Comparison of ENCODE assay signal across 8 cellular contexts in the genomic region with DNA sequence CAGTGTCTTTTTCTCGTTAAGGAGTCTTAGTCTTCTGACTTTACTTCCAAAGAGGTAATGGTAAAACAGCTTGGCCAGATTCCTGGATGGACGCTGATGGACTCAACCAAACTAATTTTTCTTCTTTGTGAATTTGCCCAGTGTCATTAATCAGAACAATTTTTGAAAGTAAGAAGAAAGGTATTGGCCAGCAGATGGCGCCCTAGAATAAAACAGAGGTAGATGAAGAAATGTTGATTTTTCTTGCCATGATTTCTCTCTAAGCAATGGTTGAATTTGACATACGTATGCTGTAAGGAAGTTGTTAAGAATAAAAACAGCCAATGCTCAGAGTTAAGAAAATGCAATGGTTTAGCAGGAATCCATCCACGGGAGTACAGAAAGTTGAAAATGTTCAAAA.
A peak's percentile ranks its signal among the peaks of the same experiment; 100 is the strongest.
DNase-seq lines count a peak whose midpoint lies in the region; ATAC-seq, FAIRE-seq and TF ChIP-seq lines count a peak whose summit lies in the region.

No MANE protein-coding gene starts in this region.

- H3K27ac Mint-ChIP-seq in activated CD8-positive, alpha-beta T cell treated with anti-CD3 and anti-CD28 coated beads for 36 hours: no peak overlapping the region
- H3K27ac Mint-ChIP-seq in progenitor cell of endocrine pancreas: no peak overlapping the region

- no peak for TF ChIP-seq POLR2A in GM12892 (IDR thresholded peaks at IDR 0.05; ENCODE audit: low read depth, low read length)

- no peak overlapping the region for H2AFZ ChIP-seq in fibroblast of lung (ENCODE audit: low read length)

- no peaks in the 10 kb centered on the region for H3K9me3 ChIP-seq in fibroblast of lung (ENCODE audit: control insufficient read depth, insufficient read depth, low read depth, low read length)

- no peak for ATAC-seq in activated CD8-positive, alpha-beta T cell treated with anti-CD3 and anti-CD28 coated beads for 36 hours
- ATAC-seq in GM19463 (IDR thresholded peaks at IDR 0.05; ENCODE audit: unreplicated experiment): no peak

- no peaks in the 10 kb centered on the region for H4K20me1 ChIP-seq in fibroblast of lung (ENCODE audit: control insufficient read depth, extremely low read depth, insufficient read depth, low read length)

- H3K79me2 ChIP-seq in fibroblast of lung (ENCODE audit: control insufficient read depth, insufficient read depth, low read length): no peaks in the 10 kb centered on the region

- TF ChIP-seq CTCF in AG04449 (IDR thresholded peaks at IDR 0.05; ENCODE audit: insufficient read depth, low read length, missing control alignments) (peak; percentile 21), fibroblast of lung (conservative IDR thresholded peaks at IDR 0.05 in 1 of 2, IDR thresholded peaks at IDR 0.05 in 1 of 2; ENCODE audit: low read depth in 1 of 2, low read length in 2 of 2) (peak; percentile 34 to 49), progenitor cell of endocrine pancreas (IDR thresholded peaks at IDR 0.05; ENCODE audit: unreplicated experiment) (peak; percentile 73)
- peak; percentile 67 for TF ChIP-seq CTCF in activated CD8-positive, alpha-beta T cell treated with anti-CD3 and anti-CD28 coated beads for 36 hours (IDR thresholded peaks at IDR 0.05)

- DNase-seq in AG04449 (ENCODE audit: low read depth, low spot score): no peak
- no peak for DNase-seq in GM12892 (ENCODE audit: insufficient read length)
- DNase-seq in NCI-H226: peak; percentile 7
- peak; percentile 76 for DNase-seq in activated CD8-positive, alpha-beta T cell treated with anti-CD3 and anti-CD28 coated beads for 36 hours
- DNase-seq in fibroblast of lung (ENCODE audit: low read depth in 2 of 2): peak; percentile 15 to 53
- no peak for DNase-seq in progenitor cell of endocrine pancreas (ENCODE audit: low spot score, unreplicated experiment)
- no peak for DNase-seq in T1000 (lab: John Stamatoyannopoulos, UW)

- POLR2A ChIA-PET in AG04449 (lab: Yijun Ruan, JAX): no interaction called here
- POLR2A ChIA-PET in activated CD8-positive, alpha-beta T cell treated with anti-CD3 and anti-CD28 coated beads for 36 hours (lab: Charles Lee): no interaction called here

- CTCF ChIA-PET in AG04449 (lab: Yijun Ruan, JAX): interaction anchor here (1.0 to 5.0 kb wide), 7 partner anchors 10 to 748 kb away, joined by 3 to 54 read pairs (median 4); no protein-coding TSS in a partner anchor
- CTCF ChIA-PET in activated CD8-positive, alpha-beta T cell treated with anti-CD3 and anti-CD28 coated beads for 36 hours (lab: Charles Lee): interaction anchor here (0.8 to 1.5 kb wide), 7 partner anchors 10 to 544 kb away, joined by 3 to 6 read pairs (median 3); no protein-coding TSS in a partner anchor

- no peak overlapping the region for H3K4me3 ChIP-seq in AG04449 (ENCODE audit: low read depth, low read length)
- H3K4me3 ChIP-seq in fibroblast of lung (replicated peaks in 1 of 4; ENCODE audit: control extremely low read depth in 1 of 4, insufficient read depth in 1 of 4, low read depth in 3 of 4, low read length in 4 of 4): no peak overlapping the region

- H3K9ac ChIP-seq in fibroblast of lung (ENCODE audit: insufficient read depth, low read length): no peak overlapping the region

- no peaks in the 10 kb centered on the region for H3K27me3 ChIP-seq in fibroblast of lung (ENCODE audit: control insufficient read depth, insufficient read depth, low read length)

- H3K36me3 ChIP-seq in fibroblast of lung (ENCODE audit: control insufficient read depth, insufficient read depth, low read length): no peaks in the 10 kb centered on the region

- H3K4me1 ChIP-seq in fibroblast of lung (ENCODE audit: control insufficient read depth, extremely low read depth, insufficient read depth, low read length): no peaks in the 10 kb centered on the region

- intact Hi-C loops in activated CD8-positive, alpha-beta T cell treated with anti-CD3 and anti-CD28 coated beads for 36 hours (cut with micrococcal nuclease): loop anchor here (5.0 kb wide), 1 partner anchor 75 kb away; no protein-coding TSS in a partner anchor

- no peak overlapping the region for H3K27ac ChIP-seq in fibroblast of lung (ENCODE audit: insufficient read depth, low read length)

- H3K4me3 Mint-ChIP-seq in activated CD8-positive, alpha-beta T cell treated with anti-CD3 and anti-CD28 coated beads for 36 hours: no peak overlapping the region
- H3K4me3 Mint-ChIP-seq in progenitor cell of endocrine pancreas (ENCODE audit: low read depth): no peak overlapping the region

- FAIRE-seq in GM12892 (lab: Jason Lieb, UNC): peak; percentile 27

- peaks cover 2% of the 10 kb centered on the region for H3K9me3 Mint-ChIP-seq in activated CD8-positive, alpha-beta T cell treated with anti-CD3 and anti-CD28 coated beads for 36 hours
- peaks cover 13% of the 10 kb centered on the region for H3K9me3 Mint-ChIP-seq in progenitor cell of endocrine pancreas (ENCODE audit: low read depth)

- peaks cover 20% of the 10 kb centered on the region for H3K27me3 Mint-ChIP-seq in activated CD8-positive, alpha-beta T cell treated with anti-CD3 and anti-CD28 coated beads for 36 hours
- peaks cover 7% of the 10 kb centered on the region for H3K27me3 Mint-ChIP-seq in progenitor cell of endocrine pancreas

- no peaks in the 10 kb centered on the region for H3K36me3 Mint-ChIP-seq in activated CD8-positive, alpha-beta T cell treated with anti-CD3 and anti-CD28 coated beads for 36 hours (ENCODE audit: low read depth)
- H3K36me3 Mint-ChIP-seq in progenitor cell of endocrine pancreas (ENCODE audit: insufficient read depth): peaks cover 1% of the 10 kb centered on the region

- H3K4me2 ChIP-seq in fibroblast of lung (ENCODE audit: extremely low read depth, insufficient read depth, low read length): no peak overlapping the region

- peaks cover 4% of the 10 kb centered on the region for H3K4me1 Mint-ChIP-seq in activated CD8-positive, alpha-beta T cell treated with anti-CD3 and anti-CD28 coated beads for 36 hours (ENCODE audit: low read depth)
- H3K4me1 Mint-ChIP-seq in progenitor cell of endocrine pancreas (ENCODE audit: low read depth): peaks cover 1% of the 10 kb centered on the region

Comparison
In these comparisons a context has a peak if more than half of its experiments do, and no peak if none do; other contexts are left out.
1. DNase-seq: peak in NCI-H226 (single experiment), activated CD8-positive, alpha-beta T cell treated with anti-CD3 and anti-CD28 coated beads for 36 hours (single experiment) and fibroblast of lung (2 of 2); none in AG04449 (single experiment), GM12892 (single experiment), progenitor cell of endocrine pancreas (single experiment) and T1000 (single experiment).
2. CTCF ChIP-seq: peak in every context shown above with its lines; median percentile 73 in progenitor cell of endocrine pancreas; 67 in activated CD8-positive, alpha-beta T cell treated with anti-CD3 and anti-CD28 coated beads for 36 hours; 42 in fibroblast of lung; 21 in AG04449.